Comparison of ENCODE assay signal across 19 cellular contexts in the genomic region with DNA sequence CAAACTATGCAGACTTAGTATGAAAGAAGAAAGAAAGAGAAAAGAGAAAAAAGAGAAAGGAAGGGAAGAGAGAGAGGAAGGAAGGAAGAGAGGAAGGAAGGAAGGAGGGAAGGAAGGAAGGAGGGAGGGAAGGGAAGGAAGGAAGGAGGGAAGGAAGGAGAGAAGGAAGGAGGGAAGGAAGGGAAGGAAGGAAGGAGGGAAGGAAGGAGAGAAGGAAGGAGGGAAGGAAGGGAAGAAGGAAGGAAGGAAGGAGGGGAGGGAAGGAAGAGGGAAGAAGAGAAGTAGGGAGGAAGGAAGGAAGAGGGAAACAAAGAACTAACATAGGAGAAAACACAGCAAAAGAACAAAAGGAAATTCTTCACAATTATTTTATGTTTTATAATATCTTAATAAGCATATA.
A peak's percentile ranks its signal among the peaks of the same experiment; 100 is the strongest.
DNase-seq lines count a peak whose midpoint lies in the region; FAIRE-seq lines count a peak whose summit lies in the region.
"Had no signal": no experiment of that assay in that cellular context is flagged by ENCODE, and none has a peak within 500 bp of the region (broad histone marks: within the 10 kb centered on the region; RNA-seq: fewer than 3 reads in every experiment).

No MANE protein-coding gene starts in this region.

- peak overlapping the region; percentile 20 for H3K27ac Mint-ChIP-seq in dendritic cell treated with granulocyte-macrophage colony-stimulating factor and Interleukin-4, amounts not matched to agents 40 ng/mL and 50 ng/mL, for 4 days
- H3K27ac Mint-ChIP-seq: CD4-positive, alpha-beta memory T cell; GM23338; H9; HFFc6 had no signal

- no peak overlapping the region for H3K4me3 Mint-ChIP-seq in dendritic cell treated with granulocyte-macrophage colony-stimulating factor and Interleukin-4, amounts not matched to agents 40 ng/mL and 50 ng/mL, for 4 days
- H3K4me3 Mint-ChIP-seq: CD4-positive, alpha-beta memory T cell; GM23338; H9; HFFc6 had no signal

- no peaks in the 10 kb centered on the region for H3K9me3 ChIP-seq in SK-N-MC (ENCODE audit: low read depth, low read length)

- intact Hi-C loops in dendritic cell treated with granulocyte-macrophage colony-stimulating factor and Interleukin-4, amounts not matched to agents 40 ng/mL and 50 ng/mL, for 4 days (cut with micrococcal nuclease): loop anchor here (5.0 kb wide), 1 partner anchor 753 kb away; no protein-coding TSS in a partner anchor

- H3K9me3 Mint-ChIP-seq in dendritic cell treated with granulocyte-macrophage colony-stimulating factor and Interleukin-4, amounts not matched to agents 40 ng/mL and 50 ng/mL, for 4 days: peaks cover 8% of the 10 kb centered on the region
- H3K9me3 Mint-ChIP-seq: GM23338, H9 had no signal

- H3K27ac ChIP-seq in SK-N-MC: peak overlapping the region; percentile 76

- FAIRE-seq in HTR-8/SVneo (lab: Jason Lieb, UNC) (peak; percentile 16), urothelium cell line (lab: Jason Lieb, UNC) (peak; percentile 59)
- FAIRE-seq: GM12891, GM18507 had no signal

- H3K36me3 Mint-ChIP-seq in dendritic cell treated with granulocyte-macrophage colony-stimulating factor and Interleukin-4, amounts not matched to agents 40 ng/mL and 50 ng/mL, for 4 days (ENCODE audit: low read depth): no peaks in the 10 kb centered on the region
- H3K36me3 Mint-ChIP-seq: CD4-positive, alpha-beta memory T cell had no signal

- H3K36me3 ChIP-seq in SK-N-MC (ENCODE audit: insufficient read depth, low read length): no peaks in the 10 kb centered on the region

- no peak overlapping the region for H3K4me3 ChIP-seq in SK-N-MC
- H3K4me3 ChIP-seq: GM23338 had no signal

- H3K4me1 Mint-ChIP-seq in dendritic cell treated with granulocyte-macrophage colony-stimulating factor and Interleukin-4, amounts not matched to agents 40 ng/mL and 50 ng/mL, for 4 days (ENCODE audit: low read depth): peaks cover 35% of the 10 kb centered on the region
- H3K4me1 Mint-ChIP-seq: CD4-positive, alpha-beta memory T cell had no signal

- H3K9ac ChIP-seq in SK-N-MC (ENCODE audit: insufficient read length): no peak overlapping the region

- H3K27me3 Mint-ChIP-seq in dendritic cell treated with granulocyte-macrophage colony-stimulating factor and Interleukin-4, amounts not matched to agents 40 ng/mL and 50 ng/mL, for 4 days: peaks cover 27% of the 10 kb centered on the region

- DNase-seq in HTR-8/SVneo (ENCODE audit: insufficient read length, low spot score): no peak
- DNase-seq in SK-N-MC (ENCODE audit: low read depth, low spot score): no peak
- DNase-seq in urothelium cell line (ENCODE audit: low spot score): no peak
- DNase-seq in NCI-H1436 (lab: John Stamatoyannopoulos, UW): no peak
- DNase-seq in mesenteric fat pad (ENCODE audit: low spot score): no peak
- DNase-seq in medulla oblongata (ENCODE audit: extremely low spot score): no peak
- DNase-seq: C1 segment of cervical spinal cord; Calu3; CD4-positive, alpha-beta memory T cell; COR-L47; DMS53; DMS79 treated with DMSO at 0.1 percent for 48 hours; GF-D8; H9; HFFc6 had no signal
